In genomic region chr10:75211007-75211735, GRCh38 we compare ENCODE assay signal across 8 cellular contexts. TPM values are rescaled to one million over a fixed set of nuclear protein-coding genes. Genes with fewer than 3 reads are reported as not detected.
DNase-seq lines count a peak whose midpoint lies in the region; ATAC-seq and TF ChIP-seq lines count a peak whose summit lies in the region.

No MANE protein-coding gene starts in this region.

- TSS peak; percentile 36 for BruUV-seq in MCF 10A (replicated peaks; lab: Mats Ljungman, UMichigan)

- TF ChIP-seq CTCF in MCF 10A (IDR thresholded peaks at IDR 0.05; ENCODE audit: unreplicated experiment), result no peak

- POLR2A ChIA-PET in MCF 10A (lab: Yijun Ruan, JAX), result interaction anchor here (0.7 to 18.0 kb wide), 28 partner anchors 9 to 1302 kb away, joined by 3 to 615 read pairs (median 4); partner anchors contain the start of genes ADK, AP3M1, COMTD1 and SAMD8

- peak overlapping the region; percentile 79 for H3K4me3 Mint-ChIP-seq in MCF 10A (ENCODE audit: unreplicated experiment)

- DNase-seq in AG08396 (ENCODE audit: low spot score) (peak; percentile 51), GM19238 (ENCODE audit: insufficient read length, low spot score) (peak; percentile 21), RKO (ENCODE audit: low spot score) (peak; percentile 91), MCF 10A (ENCODE audit: unreplicated experiment) (peak; percentile 56), left colon (peak; percentile 46 to 47), T-helper 9 cell (no peak)
- peak; percentile 34 for DNase-seq in stimulated activated naive CD4-positive, alpha-beta T cell treated with Interleukin-2 at 50 U/mL for 16 hours (lab: John Stamatoyannopoulos, UW)

- H3K9me3 Mint-ChIP-seq in MCF 10A (ENCODE audit: unreplicated experiment), result no peaks in the 10 kb centered on the region

- peak overlapping the region; percentile 92 for H3K27ac Mint-ChIP-seq in MCF 10A (ENCODE audit: low read depth, unreplicated experiment)

- ATAC-seq in left colon (peak; percentile 57), GM19463 (IDR thresholded peaks at IDR 0.05; ENCODE audit: unreplicated experiment) (no peak)

- CTCF ChIA-PET in MCF 10A (lab: Yijun Ruan, JAX), result interaction anchor here (0.6 to 3.7 kb wide), 9 partner anchors 12 to 58 kb away, joined by 3 to 34 read pairs (median 4); partner anchors contain the start of gene COMTD1

- peaks cover 24% of the 10 kb centered on the region for H3K4me1 Mint-ChIP-seq in MCF 10A (ENCODE audit: insufficient read depth, unreplicated experiment)

- peaks cover 54% of the 10 kb centered on the region for H3K36me3 Mint-ChIP-seq in MCF 10A (ENCODE audit: insufficient read depth, unreplicated experiment)

- H3K27me3 Mint-ChIP-seq in MCF 10A (ENCODE audit: insufficient read depth, unreplicated experiment), result no peaks in the 10 kb centered on the region

- intact Hi-C loops in MCF 10A (cut with micrococcal nuclease) (loop anchor here (1.0 to 2.0 kb wide), 2 partner anchors 20 to 23 kb away; no protein-coding TSS in a partner anchor), left colon (cut with DNase I, micrococcal nuclease) (no loop called here)

RNA-seq across cellular contexts. Expression of gene VDAC2, which starts 0.6 kb away (rescaled TPM):
- 303 and 310 TPM in 2 replicates for total RNA-seq in MCF 10A (2022)
- total RNA-seq in left colon, result 100 to 1,000 TPM; 288 to 359 TPM

RNA-seq across cellular contexts. Expression of gene COMTD1, which starts 24.6 kb away (rescaled TPM):
- total RNA-seq in MCF 10A (2022) (18.3 and 34.3 TPM in 2 replicates), left colon (10 to 100 TPM; 81.7 to 82.4 TPM)
